In genomic region chr11:62497132-62497915, GRCh38 we compare ENCODE assay signal across 8 cellular contexts. TPM values are rescaled to one million over a fixed set of nuclear protein-coding genes. Genes with fewer than 3 reads are reported as not detected.
A peak's percentile ranks its signal among the peaks of the same experiment; 100 is the strongest.
DNase-seq lines count a peak whose midpoint lies in the region; ATAC-seq lines count a peak whose summit lies in the region.

No MANE protein-coding gene starts in this region.

- no peaks in the 10 kb centered on the region for H3K9me3 ChIP-seq in right cardiac atrium (ENCODE audit: control insufficient read depth, low read length)

- H3K27ac ChIP-seq in right cardiac atrium (ENCODE audit: low read length), result no peak overlapping the region

- 76% methylated on average over 11 of the region's 11 CpGs for WGBS in right cardiac atrium

- H3K27me3 ChIP-seq in right cardiac atrium (ENCODE audit: control insufficient read depth, insufficient read depth), result no peaks in the 10 kb centered on the region

- intact Hi-C loops in right cardiac atrium (cut with DNase I), result loop anchor here in 1 of 4 donors (10.0 kb wide), 1 partner anchor 67 kb away; no protein-coding TSS in a partner anchor

- H3K9me3 Mint-ChIP-seq in activated naive CD4-positive, alpha-beta T cell treated with anti-CD3 and anti-CD28 coated beads, Interleukin-2, amount 50 U/mL, for 72 hours, result no peaks in the 10 kb centered on the region

- no peak overlapping the region for H3K4me3 ChIP-seq in right cardiac atrium (ENCODE audit: low read length)

- H3K36me3 Mint-ChIP-seq in activated naive CD4-positive, alpha-beta T cell treated with anti-CD3 and anti-CD28 coated beads, Interleukin-2, amount 50 U/mL, for 72 hours, result no peaks in the 10 kb centered on the region

- DNase-seq in activated T-cell treated with anti-CD3 and anti-CD28 coated beads, Interleukin-2, amount 50 U/mL, for 48 hours, result peak; percentile 28 to 30
- DNase-seq in activated T-cell treated with anti-CD3 and anti-CD28 coated beads, Interleukin-2, amount 50 U/mL, for 1 hour, result no peak
- DNase-seq in MV-4-11 (lab: John Stamatoyannopoulos, UW) (peak; percentile 79), right cardiac atrium (no peak)
- DNase-seq in activated naive CD4-positive, alpha-beta T cell treated with anti-CD3 and anti-CD28 coated beads, Interleukin-2, amount 50 U/mL, for 72 hours (ENCODE audit: low spot score in 2 of 2), result no peak
- peak; percentile 5 for DNase-seq in stimulated activated CD4-positive, alpha-beta T cell treated with anti-CD3 and anti-CD28 coated beads, Interleukin-1b, Interleukin-23, amount 100 ng/mL, for 48 hours

- peaks cover 9% of the 10 kb centered on the region for H3K4me1 ChIP-seq in right cardiac atrium (ENCODE audit: control insufficient read depth, insufficient read depth, low read length)

- no peak overlapping the region for H3K27ac Mint-ChIP-seq in activated naive CD4-positive, alpha-beta T cell treated with anti-CD3 and anti-CD28 coated beads, Interleukin-2, amount 50 U/mL, for 72 hours

- peak; percentile 47 for ATAC-seq in activated naive CD4-positive, alpha-beta T cell treated with anti-CD3 and anti-CD28 coated beads, Interleukin-2, amount 50 U/mL, for 72 hours
- ATAC-seq in right cardiac atrium (peak; percentile 44 to 51), GM19328 (IDR thresholded peaks at IDR 0.05; ENCODE audit: unreplicated experiment) (no peak), HG03159 (IDR thresholded peaks at IDR 0.05; ENCODE audit: unreplicated experiment) (no peak)

RNA-seq across cellular contexts. Expression of gene AHNAK, which starts 49.3 kb away (rescaled TPM):
- total RNA-seq in activated naive CD4-positive, alpha-beta T cell treated with anti-CD3 and anti-CD28 coated beads, Interleukin-2, amount 50 U/mL, for 72 hours, result 10 to 100 TPM; 17.6 to 97.3 TPM
- 100 to 1,000 TPM; 289 to 371 (median 320) TPM for total RNA-seq in right cardiac atrium
- 78.1 TPM for polyA plus RNA-seq in right cardiac atrium

Comparison
In these comparisons a context has a peak if more than half of its experiments do, and no peak if none do; other contexts are left out.
1. DNase-seq: peak in activated T-cell treated with anti-CD3 and anti-CD28 coated beads, Interleukin-2, amount 50 U/mL, for 48 hours (2 of 2), MV-4-11 (single experiment) and stimulated activated CD4-positive, alpha-beta T cell treated with anti-CD3 and anti-CD28 coated beads, Interleukin-1b, Interleukin-23, amount 100 ng/mL, for 48 hours (single experiment); none in activated T-cell treated with anti-CD3 and anti-CD28 coated beads, Interleukin-2, amount 50 U/mL, for 1 hour (single experiment), activated naive CD4-positive, alpha-beta T cell treated with anti-CD3 and anti-CD28 coated beads, Interleukin-2, amount 50 U/mL, for 72 hours (0 of 2) and right cardiac atrium (0 of 3).
2. ATAC-seq: peak in activated naive CD4-positive, alpha-beta T cell treated with anti-CD3 and anti-CD28 coated beads, Interleukin-2, amount 50 U/mL, for 72 hours (2 of 2) and right cardiac atrium (2 of 2); none in GM19328 (single experiment) and HG03159 (single experiment).